In genomic region chr5:40841068-40841805, GRCh38 we compare ENCODE assay signal across 8 cellular contexts. TPM values are rescaled to one million over a fixed set of nuclear protein-coding genes. Genes with fewer than 3 reads are reported as not detected.
A peak's percentile ranks its signal among the peaks of the same experiment; 100 is the strongest.
DNase-seq lines count a peak whose midpoint lies in the region; ATAC-seq and TF ChIP-seq lines count a peak whose summit lies in the region.

Gene CARD6, plus strand, starts transcription at chr5:40841367. Its CDS starts 16 bp downstream, at chr5:40841383.

- no peaks in the 10 kb centered on the region for H3K27me3 ChIP-seq in breast epithelium
- H3K27me3 ChIP-seq in tibial artery = peaks cover 0 to 5% of the 10 kb centered on the region in 2 donors

- no peaks in the 10 kb centered on the region for H3K36me3 ChIP-seq in breast epithelium
- H3K36me3 ChIP-seq in tibial artery = no peaks in the 10 kb centered on the region

- no peak for TF ChIP-seq POLR2A in breast epithelium (IDR thresholded peaks at IDR 0.05)
- TF ChIP-seq POLR2A in lower leg skin (IDR thresholded peaks at IDR 0.05) = no peak

- intact Hi-C loops in breast epithelium (cut with DNase I; ENCODE audit: low total_unique reads) (loop anchor here (10.0 kb wide), 1 partner anchor 1356 kb away; no protein-coding TSS in a partner anchor), lower leg skin (cut with DNase I; ENCODE audit: low total_unique reads) (no loop called here), tibial artery (cut with DNase I; ENCODE audit: low total_unique reads) (no loop called here)

- no peaks in the 10 kb centered on the region for H3K9me3 ChIP-seq in breast epithelium
- H3K9me3 ChIP-seq in tibial artery = no peaks in the 10 kb centered on the region

- H3K27ac ChIP-seq in breast epithelium (peak within 1 kb of the TSS; percentile 73 to 81), tibial artery (peak within 1 kb of the TSS; percentile 42 to 45)

- ATAC-seq in GM21529 (IDR thresholded peaks at IDR 0.05; ENCODE audit: unreplicated experiment) = peak; percentile 57
- no peak for ATAC-seq in HG03097 (IDR thresholded peaks at IDR 0.05; ENCODE audit: low FRiP score, unreplicated experiment)

- H3K4me3 ChIP-seq in breast epithelium = peak within 1 kb of the TSS; percentile 43 to 61 (median 44)
- peak within 1 kb of the TSS; percentile 12 for H3K4me3 ChIP-seq in lower leg skin (ENCODE audit: low read depth, poor library complexity, severe bottlenecking)
- peak within 1 kb of the TSS; percentile 31 to 39 for H3K4me3 ChIP-seq in tibial artery

- 36 to 45% methylated on average over 9 of the region's 9 CpGs for WGBS in lower leg skin, 2 donors

- no peaks in the 10 kb centered on the region for H3K4me1 ChIP-seq in breast epithelium
- peaks cover 0 to under 1% (median 0%) of the 10 kb centered on the region in 4 donors for H3K4me1 ChIP-seq in tibial artery

- TF ChIP-seq CTCF in breast epithelium (IDR thresholded peaks at IDR 0.05) (no peak), lower leg skin (IDR thresholded peaks at IDR 0.05) (no peak), tibial artery (IDR thresholded peaks at IDR 0.05) (no peak)

- DNase-seq in DMS153 treated with DMSO at 0.1 percent for 48 hours (lab: John Stamatoyannopoulos, UW; ENCODE audit: unreplicated experiment) (peak; percentile 75), NCI-H748 (lab: John Stamatoyannopoulos, UW; ENCODE audit: unreplicated experiment) (peak; percentile 54), breast epithelium (ENCODE audit: low spot score in 2 of 2) (no peak), lower leg skin (ENCODE audit: low spot score in 2 of 2) (no peak), tibial artery (no peak)
- no peak for DNase-seq in stimulated activated CD4-positive, alpha-beta T cell treated with anti-CD3 and anti-CD28 coated beads, Interleukin-2, amount 100 ng/mL, for 48 hours

RNA-seq across cellular contexts. Expression of gene CARD6, which starts in this region (rescaled TPM):
- 10 to 100 TPM; 16.1 to 25.8 (median 16.7) TPM for total RNA-seq in breast epithelium
- total RNA-seq in lower leg skin = 1 to 10 TPM; 2.2 to 5.4 (median 3.6) TPM

Comparison
In these comparisons a context has a peak if more than half of its experiments do, and no peak if none do; other contexts are left out.
1. DNase-seq: peak in DMS153 treated with DMSO at 0.1 percent for 48 hours (single experiment) and NCI-H748 (single experiment); none in breast epithelium (0 of 2), lower leg skin (0 of 2), tibial artery (0 of 2) and stimulated activated CD4-positive, alpha-beta T cell treated with anti-CD3 and anti-CD28 coated beads, Interleukin-2, amount 100 ng/mL, for 48 hours (0 of 2).
2. Peak in every context shown above with its lines, with median percentiles within 50 percentile points of each other: H3K4me3 ChIP-seq.